ENCODE assay signal across 8 cellular contexts in the genomic region with DNA sequence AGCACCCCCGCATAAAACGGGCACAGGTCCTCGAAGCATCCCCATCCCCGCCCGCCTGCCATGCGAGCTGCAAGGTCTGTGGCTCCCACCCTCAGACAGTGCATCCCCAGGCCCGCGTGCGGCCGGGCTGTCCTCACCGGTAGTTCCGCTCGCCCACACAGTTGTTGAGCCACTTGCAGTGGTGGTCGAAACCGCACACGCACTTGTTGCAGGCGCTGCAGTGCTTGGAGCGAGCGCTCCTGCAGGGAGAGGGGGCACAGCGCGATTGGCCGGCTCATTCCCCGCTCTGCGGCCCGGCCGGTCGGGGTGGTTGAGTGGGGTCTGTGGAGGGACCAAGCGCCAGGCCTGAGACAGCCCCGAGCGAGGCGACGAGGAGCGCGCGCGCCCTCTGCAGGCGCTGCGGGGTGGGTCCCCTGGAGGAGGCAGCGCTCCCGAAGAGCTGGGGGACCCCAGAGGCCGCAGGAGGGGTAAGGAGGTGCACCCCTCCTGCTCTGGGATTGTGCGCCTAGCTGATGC. TPM values are rescaled to one million over a fixed set of nuclear protein-coding genes. Genes with fewer than 3 reads are reported as not detected.
A peak's percentile ranks its signal among the peaks of the same experiment; 100 is the strongest.
DNase-seq lines count a peak whose midpoint lies in the region; ATAC-seq and TF ChIP-seq lines count a peak whose summit lies in the region.

No MANE protein-coding gene starts in this region.

- H3K27me3 Mint-ChIP-seq in CD4-positive, CD25-positive, alpha-beta regulatory T cell = peaks cover 33% of the 10 kb centered on the region
- peaks cover 25% of the 10 kb centered on the region for H3K27me3 Mint-ChIP-seq in activated naive CD8-positive, alpha-beta T cell treated with anti-CD3 and anti-CD28 coated beads, Interleukin-2, amount 10 ng/mL, durations not matched to agents 7 days and 5 days

- H3K9ac ChIP-seq in OCI-LY1 (ENCODE audit: low read length) = no peak overlapping the region

- TF ChIP-seq CTCF in OCI-LY1 (IDR thresholded peaks at IDR 0.05; ENCODE audit: low read length) = peak; percentile 82

- DNase-seq in CD4-positive, CD25-positive, alpha-beta regulatory T cell = peak in 2 of 3 donors; percentile 23 to 25
- DNase-seq in activated naive CD8-positive, alpha-beta T cell treated with anti-CD3 and anti-CD28 coated beads, Interleukin-2, amount 10 ng/mL, durations not matched to agents 7 days and 5 days = peak; percentile 77
- DNase-seq in hypothalamus (lab: John Stamatoyannopoulos, UW) (peak in 33 of 51 donors; percentile 9 to 75 (median 40)), NCI-H187 treated with DMSO at 0.1 percent for 48 hours (lab: John Stamatoyannopoulos, UW) (no peak)
- peak; percentile 54 for DNase-seq in stimulated activated CD4-positive, alpha-beta T cell treated with anti-CD3 and anti-CD28 coated beads, Interleukin-1b, Interleukin-23, amount 100 ng/mL, for 48 hours

- no peak overlapping the region for H2AFZ ChIP-seq in OCI-LY1 (ENCODE audit: low read length)

- no peak overlapping the region for H3K4me3 ChIP-seq in CD4-positive, CD25-positive, alpha-beta regulatory T cell (ENCODE audit: low read depth, low read length)
- no peak overlapping the region for H3K4me3 ChIP-seq in OCI-LY1 (ENCODE audit: low read depth, low read length, poor library complexity, severe bottlenecking)

- POLR2A ChIA-PET in activated naive CD8-positive, alpha-beta T cell treated with anti-CD3 and anti-CD28 coated beads, Interleukin-2, amount 10 ng/mL, durations not matched to agents 7 days and 5 days (lab: Charles Lee) = no interaction called here

- no peaks in the 10 kb centered on the region for H3K27me3 ChIP-seq in CD4-positive, CD25-positive, alpha-beta regulatory T cell (ENCODE audit: control insufficient read depth, insufficient read depth, low read length)
- no peaks in the 10 kb centered on the region; the same call in 1 of the 2 replicates for H3K27me3 ChIP-seq in OCI-LY1 (ENCODE audit: insufficient read depth, low read length)

- peak in 1 of 2 donors; percentile 53 for ATAC-seq in CD4-positive, CD25-positive, alpha-beta regulatory T cell (ENCODE audit: low read depth in 2 of 2)
- ATAC-seq in activated naive CD8-positive, alpha-beta T cell treated with anti-CD3 and anti-CD28 coated beads, Interleukin-2, amount 10 ng/mL, durations not matched to agents 7 days and 5 days (ENCODE audit: low read depth) = peak; percentile 80
- ATAC-seq in HG03196 (IDR thresholded peaks at IDR 0.05; ENCODE audit: unreplicated experiment) = no peak
- ATAC-seq in HG03095 (IDR thresholded peaks at IDR 0.05; ENCODE audit: unreplicated experiment) = no peak

- H3K4me3 Mint-ChIP-seq in CD4-positive, CD25-positive, alpha-beta regulatory T cell = no peak overlapping the region
- H3K4me3 Mint-ChIP-seq in activated naive CD8-positive, alpha-beta T cell treated with anti-CD3 and anti-CD28 coated beads, Interleukin-2, amount 10 ng/mL, durations not matched to agents 7 days and 5 days = no peak overlapping the region

- H3K9me3 ChIP-seq in CD4-positive, CD25-positive, alpha-beta regulatory T cell (ENCODE audit: control insufficient read depth in 2 of 2, low read length in 2 of 2) = no peaks in the 10 kb centered on the region
- H3K9me3 ChIP-seq in OCI-LY1 (ENCODE audit: low read length) = no peaks in the 10 kb centered on the region

- no peak overlapping the region; the same call in 1 of the 2 replicates for H3K4me2 ChIP-seq in OCI-LY1 (ENCODE audit: low read length)

- H3K27ac ChIP-seq in CD4-positive, CD25-positive, alpha-beta regulatory T cell (ENCODE audit: insufficient read depth, low read length, poor library complexity, severe bottlenecking) = no peak overlapping the region
- no peak overlapping the region for H3K27ac ChIP-seq in OCI-LY1 (ENCODE audit: low read depth, low read length, poor library complexity, severe bottlenecking)

- H4K20me1 ChIP-seq in OCI-LY1 (ENCODE audit: insufficient read depth, low read length) = no peaks in the 10 kb centered on the region

- no peaks in the 10 kb centered on the region for H3K36me3 ChIP-seq in CD4-positive, CD25-positive, alpha-beta regulatory T cell (ENCODE audit: control insufficient read depth, insufficient read depth, low read length)
- no peaks in the 10 kb centered on the region for H3K36me3 ChIP-seq in OCI-LY1 (ENCODE audit: insufficient read depth, low read length)

- no peaks in the 10 kb centered on the region for H3K9me2 ChIP-seq in OCI-LY1 (ENCODE audit: low read depth, low read length)

- H3K4me1 Mint-ChIP-seq in CD4-positive, CD25-positive, alpha-beta regulatory T cell = peaks cover 0 to 6% (median under 1%) of the 10 kb centered on the region in 4 donors
- H3K4me1 Mint-ChIP-seq in activated naive CD8-positive, alpha-beta T cell treated with anti-CD3 and anti-CD28 coated beads, Interleukin-2, amount 10 ng/mL, durations not matched to agents 7 days and 5 days = peaks cover 2% of the 10 kb centered on the region

- H3K9me3 Mint-ChIP-seq in CD4-positive, CD25-positive, alpha-beta regulatory T cell = no peaks in the 10 kb centered on the region
- H3K9me3 Mint-ChIP-seq in activated naive CD8-positive, alpha-beta T cell treated with anti-CD3 and anti-CD28 coated beads, Interleukin-2, amount 10 ng/mL, durations not matched to agents 7 days and 5 days = no peaks in the 10 kb centered on the region

- no peak overlapping the region for H3K27ac Mint-ChIP-seq in CD4-positive, CD25-positive, alpha-beta regulatory T cell
- H3K27ac Mint-ChIP-seq in activated naive CD8-positive, alpha-beta T cell treated with anti-CD3 and anti-CD28 coated beads, Interleukin-2, amount 10 ng/mL, durations not matched to agents 7 days and 5 days = no peak overlapping the region

- H3K79me2 ChIP-seq in OCI-LY1 (ENCODE audit: insufficient read depth, low read length) = no peaks in the 10 kb centered on the region

- no peaks in the 10 kb centered on the region for H3F3A ChIP-seq in OCI-LY1 (ENCODE audit: insufficient read depth, low read length)

- peaks cover 7% of the 10 kb centered on the region for H3K4me1 ChIP-seq in CD4-positive, CD25-positive, alpha-beta regulatory T cell (ENCODE audit: control insufficient read depth, insufficient read depth, low read length, poor library complexity, severe bottlenecking)
- no peaks in the 10 kb centered on the region for H3K4me1 ChIP-seq in OCI-LY1 (ENCODE audit: insufficient read depth, low read length, severe bottlenecking)

- H3K36me3 Mint-ChIP-seq in CD4-positive, CD25-positive, alpha-beta regulatory T cell = no peaks in the 10 kb centered on the region
- no peaks in the 10 kb centered on the region for H3K36me3 Mint-ChIP-seq in activated naive CD8-positive, alpha-beta T cell treated with anti-CD3 and anti-CD28 coated beads, Interleukin-2, amount 10 ng/mL, durations not matched to agents 7 days and 5 days

RNA-seq across cellular contexts. Expression of gene TPPP3, which starts 6.0 kb away (rescaled TPM):
- total RNA-seq in CD4-positive, CD25-positive, alpha-beta regulatory T cell = not detected
- not detected for polyA plus RNA-seq in CD4-positive, CD25-positive, alpha-beta regulatory T cell
- total RNA-seq in activated naive CD8-positive, alpha-beta T cell treated with anti-CD3 and anti-CD28 coated beads, Interleukin-2, amount 10 ng/mL, durations not matched to agents 7 days and 5 days = not detected

RNA-seq across cellular contexts. Expression of gene ZDHHC1, which starts 17.0 kb away (rescaled TPM):
- not detected for total RNA-seq in CD4-positive, CD25-positive, alpha-beta regulatory T cell
- under 1 TPM in 1 of 4 donors, not detected in 3; 0.60 TPM for polyA plus RNA-seq in CD4-positive, CD25-positive, alpha-beta regulatory T cell
- total RNA-seq in activated naive CD8-positive, alpha-beta T cell treated with anti-CD3 and anti-CD28 coated beads, Interleukin-2, amount 10 ng/mL, durations not matched to agents 7 days and 5 days = under 1 TPM; 0.36 to 0.40 TPM

RNA-seq across cellular contexts. Expression of gene HSD11B2, which starts 31.6 kb away (rescaled TPM):
- not detected for total RNA-seq in CD4-positive, CD25-positive, alpha-beta regulatory T cell
- polyA plus RNA-seq in CD4-positive, CD25-positive, alpha-beta regulatory T cell = not detected
- total RNA-seq in activated naive CD8-positive, alpha-beta T cell treated with anti-CD3 and anti-CD28 coated beads, Interleukin-2, amount 10 ng/mL, durations not matched to agents 7 days and 5 days = not detected
